ENCODE assay signal across 20 cellular contexts in the genomic region with DNA sequence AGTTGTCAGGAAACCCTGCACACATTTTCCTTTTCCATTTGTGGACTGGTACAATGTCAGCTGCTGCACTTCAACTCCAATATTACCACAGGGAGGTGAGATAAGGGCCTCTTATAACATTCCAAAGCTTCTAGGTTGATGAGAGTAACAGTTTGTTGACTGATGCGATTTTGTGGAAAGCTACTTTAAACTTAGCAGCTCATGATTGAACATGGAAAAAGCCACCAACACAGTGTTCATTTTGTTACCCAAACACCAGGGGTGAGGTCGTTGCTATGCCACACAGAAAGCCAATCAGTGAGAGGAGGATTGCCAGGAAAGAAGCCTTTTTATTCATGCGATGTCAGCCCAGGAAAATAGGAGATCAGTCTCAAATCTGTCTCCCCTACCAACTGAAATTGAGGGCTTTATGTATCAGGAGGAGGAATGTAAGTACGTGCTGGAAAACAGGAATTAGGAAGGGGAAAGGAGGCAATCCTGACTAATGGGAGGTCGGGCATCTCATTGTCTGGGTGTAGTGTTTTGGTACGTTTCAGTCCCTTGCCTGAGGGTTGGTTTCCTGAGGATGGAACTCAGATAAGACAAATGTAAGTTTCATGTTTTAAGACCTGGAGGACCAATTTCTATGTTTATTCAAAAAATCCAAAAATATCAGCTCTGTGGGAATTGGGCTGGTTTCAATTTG.
DNase-seq lines count a peak whose midpoint lies in the region; FAIRE-seq and TF ChIP-seq lines count a peak whose summit lies in the region.
"Had no signal": no experiment of that assay in that cellular context is flagged by ENCODE, and none has a peak within 500 bp of the region (broad histone marks: within the 10 kb centered on the region; RNA-seq: fewer than 3 reads in every experiment).

No MANE protein-coding gene starts in this region.

- peaks cover 56% of the 10 kb centered on the region for H3K4me1 Mint-ChIP-seq in osteocyte (ENCODE audit: unreplicated experiment)
- peaks cover 5% of the 10 kb centered on the region for H3K4me1 Mint-ChIP-seq in endodermal cell
- H3K4me1 Mint-ChIP-seq: activated B cell treated with CpG ODN at 0.5 μM for 24 hours; activated naive CD8-positive, alpha-beta T cell treated with anti-CD3 and anti-CD28 coated beads, Interleukin-2, amount 50 U/mL, for 24 hours; naive B cell had no signal

- H3K36me3 Mint-ChIP-seq in osteocyte (ENCODE audit: unreplicated experiment) (no peaks in the 10 kb centered on the region), endodermal cell (ENCODE audit: low read depth) (peaks cover 10% of the 10 kb centered on the region)
- H3K36me3 Mint-ChIP-seq: naive B cell had no signal

- 85 to 94% methylated on average over 2 to 6 of the region's 6 CpGs for WGBS in endodermal cell (ENCODE audit: insufficient coverage in 1 of 2, insufficient read length in 1 of 2), 2 experiments

- peak overlapping the region; percentile 42 for H3K27ac Mint-ChIP-seq in osteocyte (ENCODE audit: unreplicated experiment)
- H3K27ac Mint-ChIP-seq in endodermal cell, result no peak overlapping the region
- H3K27ac Mint-ChIP-seq: activated B cell treated with CpG ODN at 0.5 μM for 24 hours; activated naive CD8-positive, alpha-beta T cell treated with anti-CD3 and anti-CD28 coated beads, Interleukin-2, amount 50 U/mL, for 24 hours; naive B cell had no signal

- peak overlapping the region; percentile 62 to 73 for H3K27ac ChIP-seq in right atrium auricular region
- H3K27ac ChIP-seq in endodermal cell (ENCODE audit: low read depth, low read length), result no peak overlapping the region
- H3K27ac ChIP-seq: PC-9 had no signal

- H3K36me3 ChIP-seq in right atrium auricular region (no peaks in the 10 kb centered on the region), endodermal cell (ENCODE audit: control insufficient read depth, insufficient read depth, low read length) (no peaks in the 10 kb centered on the region)

- H3K4me3 Mint-ChIP-seq in osteocyte (ENCODE audit: unreplicated experiment), result no peak overlapping the region
- no peak overlapping the region for H3K4me3 Mint-ChIP-seq in endodermal cell
- H3K4me3 Mint-ChIP-seq: activated B cell treated with CpG ODN at 0.5 μM for 24 hours; activated naive CD8-positive, alpha-beta T cell treated with anti-CD3 and anti-CD28 coated beads, Interleukin-2, amount 50 U/mL, for 24 hours; naive B cell had no signal

- H3K9me3 ChIP-seq in right atrium auricular region (no peaks in the 10 kb centered on the region), endodermal cell (ENCODE audit: control insufficient read depth, low read length) (peaks cover 19% of the 10 kb centered on the region)

- H3K9me3 Mint-ChIP-seq in osteocyte (ENCODE audit: unreplicated experiment), result peaks cover 5% of the 10 kb centered on the region
- peaks cover 31% of the 10 kb centered on the region for H3K9me3 Mint-ChIP-seq in endodermal cell

- H3K27me3 Mint-ChIP-seq in osteocyte (ENCODE audit: unreplicated experiment) (no peaks in the 10 kb centered on the region), endodermal cell (ENCODE audit: insufficient read depth) (peaks cover 4% of the 10 kb centered on the region)
- H3K27me3 Mint-ChIP-seq: activated B cell treated with CpG ODN at 0.5 μM for 24 hours, naive B cell had no signal

- H3K27me3 ChIP-seq in right atrium auricular region (no peaks in the 10 kb centered on the region), endodermal cell (ENCODE audit: control insufficient read depth, insufficient read depth, low read length, poor library complexity, severe bottlenecking) (no peaks in the 10 kb centered on the region)

- H3K9ac ChIP-seq in endodermal cell (ENCODE audit: extremely low read depth, low read length, poor library complexity, severe bottlenecking), result no peak overlapping the region

- no peak for FAIRE-seq in HTR-8/SVneo (lab: Jason Lieb, UNC)
- FAIRE-seq: endometrium, G401.6, GM12878, small intestine had no signal

- TF ChIP-seq CTCF in choroid plexus epithelial cell (conservative IDR thresholded peaks at IDR 0.05; ENCODE audit: low read depth, low read length) (no peak), right atrium auricular region (IDR thresholded peaks at IDR 0.05) (no peak), osteocyte (IDR thresholded peaks at IDR 0.05) (no peak), endodermal cell (conservative IDR thresholded peaks at IDR 0.05) (no peak)

- peaks cover 0 to 15% of the 10 kb centered on the region in 2 donors for H3K4me1 ChIP-seq in right atrium auricular region
- H3K4me1 ChIP-seq in endodermal cell (ENCODE audit: control insufficient read depth, insufficient read depth, low read length), result no peaks in the 10 kb centered on the region

- no peak overlapping the region for H3K4me3 ChIP-seq in choroid plexus epithelial cell (ENCODE audit: low read depth, low read length)
- H3K4me3 ChIP-seq in right atrium auricular region, result peak overlapping the region; percentile 2 to 30
- no peak overlapping the region for H3K4me3 ChIP-seq in endodermal cell (ENCODE audit: low read length)
- H3K4me3 ChIP-seq: GM12878, PC-9 had no signal

- DNase-seq in M059J (ENCODE audit: low read depth), result peak; percentile 73
- DNase-seq in choroid plexus epithelial cell (ENCODE audit: low read depth), result peak; percentile 49
- no peak for DNase-seq in right atrium auricular region (ENCODE audit: low spot score)
- DNase-seq in osteocyte (ENCODE audit: extremely low spot score, unreplicated experiment), result no peak
- DNase-seq in HTR-8/SVneo (ENCODE audit: insufficient read length, low spot score), result no peak
- no peak for DNase-seq in central memory CD4-positive, alpha-beta T cell
- DNase-seq in GM19240 (ENCODE audit: insufficient read length, low spot score), result no peak
- no peak for DNase-seq in endodermal cell
- DNase-seq: activated B cell treated with CpG ODN at 0.5 μM for 24 hours; activated naive CD8-positive, alpha-beta T cell treated with anti-CD3 and anti-CD28 coated beads, Interleukin-2, amount 50 U/mL, for 24 hours; naive B cell; NCI-H1417 treated with DMSO at 0.1 percent for 48 hours; NCI-H82; PC-9; posterior cingulate gyrus; stimulated activated CD4-positive, alpha-beta T cell treated with anti-CD3 and anti-CD28 coated beads, Interleukin-4, amount 100 ng/mL, for 1 hour had no signal

Comparison
In these comparisons a context has a peak if more than half of its experiments do, and no peak if none do; other contexts are left out.
1. DNase-seq: peak in M059J (single experiment) and choroid plexus epithelial cell (single experiment); none in right atrium auricular region (single experiment), osteocyte (single experiment), HTR-8/SVneo (single experiment), central memory CD4-positive, alpha-beta T cell (single experiment), GM19240 (single experiment) and endodermal cell (single experiment).
2. H3K4me3 ChIP-seq: peak in right atrium auricular region (2 of 2); none in choroid plexus epithelial cell (single experiment) and endodermal cell (single experiment).